1 cellular context compared by ENCODE assay signal in the genomic region with DNA sequence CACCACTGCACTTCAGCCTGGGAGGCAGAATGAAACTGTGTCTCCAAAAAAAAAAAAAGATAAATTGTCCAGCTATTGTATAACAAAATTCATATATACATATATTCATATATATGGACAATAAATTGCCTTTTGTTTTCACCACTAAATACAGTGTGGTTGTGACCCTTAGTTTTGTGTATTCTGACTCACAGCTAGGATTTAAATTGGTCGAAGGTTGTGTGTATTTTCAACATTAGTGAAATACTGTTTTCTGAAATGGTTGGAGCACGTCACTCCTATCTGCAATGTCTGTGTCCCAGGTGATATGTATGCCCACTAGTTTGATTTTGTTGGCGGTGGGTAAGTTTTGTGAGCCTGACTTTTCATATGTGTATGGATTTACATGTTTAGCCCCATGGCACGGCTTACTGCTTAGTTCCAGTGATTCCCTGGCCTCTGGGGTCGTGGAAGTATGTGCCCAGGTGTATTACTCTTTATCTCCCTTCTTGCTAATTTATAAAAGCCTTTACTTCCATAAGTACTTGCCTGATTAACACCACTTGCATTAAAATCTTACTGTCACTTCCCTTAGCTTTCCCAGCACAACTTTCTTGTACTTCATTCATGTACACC.
TF ChIP-seq lines count a peak whose summit lies in the region.

No MANE protein-coding gene starts in this region.

TF ChIP-seq in HepG2, 621 proteins besides CTCF, POLR2A, EP300 and RAD21 (continued from another document and continues in another):
- TF ChIP-seq FOXK1 (CRISPR knock-in tag; IDR thresholded peaks at IDR 0.05; ENCODE audit: borderline replicate concordance, low read depth) (peak; percentile 8; the same call in 1 of the 2 replicates), PRDM15 (CRISPR knock-in tag; IDR thresholded peaks at IDR 0.05) (no peak), NFRKB (IDR thresholded peaks at IDR 0.05) (no peak), HIC2 (CRISPR knock-in tag; IDR thresholded peaks at IDR 0.05; ENCODE audit: low read depth) (peak; percentile 36; the same call in 1 of the 2 replicates), GATA4 (IDR thresholded peaks at IDR 0.05; ENCODE audit: borderline replicate concordance, low read depth) (no peak), ZNF546 (CRISPR knock-in tag; conservative IDR thresholded peaks at IDR 0.05) (no peak; the same call in 1 of the 2 replicates), ZMAT3 (CRISPR knock-in tag; conservative IDR thresholded peaks at IDR 0.05) (no peak), ZNF549 (CRISPR knock-in tag; IDR thresholded peaks at IDR 0.05) (no peak), HCFC1 (IDR thresholded peaks at IDR 0.05; ENCODE audit: low read depth, low read length) (no peak), PTBP1 (IDR thresholded peaks at IDR 0.05; ENCODE audit: low read depth, low read length, poor library complexity, severe bottlenecking) (no peak), SP1 (IDR thresholded peaks at IDR 0.05) (no peak), SP1 (CRISPR knock-in tag; IDR thresholded peaks at IDR 0.05) (no peak), RFX3 (CRISPR knock-in tag; IDR thresholded peaks at IDR 0.05) (no peak), ASH2L (IDR thresholded peaks at IDR 0.05; ENCODE audit: insufficient read length, low read depth, low read length) (peak; percentile 25), ZNF510 (CRISPR knock-in tag; IDR thresholded peaks at IDR 0.05; ENCODE audit: low read depth) (no peak), MED13 (CRISPR knock-in tag; IDR thresholded peaks at IDR 0.05) (no peak), SALL1 (CRISPR knock-in tag; IDR thresholded peaks at IDR 0.05) (peak; percentile 62; the same call in 1 of the 2 replicates), ERF (CRISPR knock-in tag; IDR thresholded peaks at IDR 0.05) (no peak; the same call in 1 of the 2 replicates), ZFAT (CRISPR knock-in tag; conservative IDR thresholded peaks at IDR 0.05) (no peak), TCF12 (IDR thresholded peaks at IDR 0.05) (no peak), TCF12 (CRISPR knock-in tag; IDR thresholded peaks at IDR 0.05) (no peak), FOXA3 (CRISPR knock-in tag; IDR thresholded peaks at IDR 0.05) (peak; percentile 60; the same call in 1 of the 2 replicates), ZNF468 (CRISPR knock-in tag; IDR thresholded peaks at IDR 0.05) (no peak), ZNF337 (CRISPR knock-in tag; IDR thresholded peaks at IDR 0.05; ENCODE audit: borderline replicate concordance, low read depth) (no peak), ZNF704 (CRISPR knock-in tag; IDR thresholded peaks at IDR 0.05; ENCODE audit: borderline replicate concordance) (no peak), FUBP1 (CRISPR knock-in tag; IDR thresholded peaks at IDR 0.05; ENCODE audit: borderline replicate concordance) (no peak), MYNN (CRISPR knock-in tag; IDR thresholded peaks at IDR 0.05; ENCODE audit: low read depth) (no peak), U2AF1 (optimal IDR thresholded peaks at IDR 0.05; ENCODE audit: low read depth, low read length) (no peak), ZNF230 (CRISPR knock-in tag; IDR thresholded peaks at IDR 0.05) (no peak)
- TF ChIP-seq, protein P1, sequence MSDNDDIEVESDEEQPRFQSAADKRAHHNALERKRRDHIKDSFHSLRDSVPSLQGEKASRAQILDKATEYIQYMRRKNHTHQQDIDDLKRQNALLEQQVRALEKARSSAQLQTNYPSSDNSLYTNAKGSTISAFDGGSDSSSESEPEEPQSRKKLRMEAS (IDR thresholded peaks at IDR 0.05), result no peak
- TF ChIP-seq, protein P2, sequence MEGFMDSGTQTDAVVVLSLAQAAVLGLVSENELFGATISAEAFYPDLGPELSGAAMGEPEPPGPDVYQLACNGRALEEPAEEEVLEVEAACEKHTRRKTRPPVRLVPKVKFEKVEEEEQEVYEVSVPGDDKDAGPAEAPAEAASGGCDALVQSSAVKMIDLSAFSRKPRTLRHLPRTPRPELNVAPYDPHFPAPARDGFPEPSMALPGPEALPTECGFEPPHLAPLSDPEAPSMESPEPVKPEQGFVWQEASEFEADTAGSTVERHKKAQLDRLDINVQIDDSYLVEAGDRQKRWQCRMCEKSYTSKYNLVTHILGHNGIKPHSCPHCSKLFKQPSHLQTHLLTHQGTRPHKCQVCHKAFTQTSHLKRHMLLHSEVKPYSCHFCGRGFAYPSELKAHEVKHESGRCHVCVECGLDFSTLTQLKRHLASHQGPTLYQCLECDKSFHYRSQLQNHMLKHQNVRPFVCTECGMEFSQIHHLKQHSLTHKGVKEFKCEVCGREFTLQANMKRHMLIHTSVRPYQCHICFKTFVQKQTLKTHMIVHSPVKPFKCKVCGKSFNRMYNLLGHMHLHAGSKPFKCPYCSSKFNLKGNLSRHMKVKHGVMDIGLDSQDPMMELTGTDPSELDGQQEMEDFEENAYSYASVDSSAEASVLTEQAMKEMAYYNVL (CRISPR knock-in tag; IDR thresholded peaks at IDR 0.05; ENCODE audit: borderline replicate concordance), result no peak
- TF ChIP-seq, protein P3, sequence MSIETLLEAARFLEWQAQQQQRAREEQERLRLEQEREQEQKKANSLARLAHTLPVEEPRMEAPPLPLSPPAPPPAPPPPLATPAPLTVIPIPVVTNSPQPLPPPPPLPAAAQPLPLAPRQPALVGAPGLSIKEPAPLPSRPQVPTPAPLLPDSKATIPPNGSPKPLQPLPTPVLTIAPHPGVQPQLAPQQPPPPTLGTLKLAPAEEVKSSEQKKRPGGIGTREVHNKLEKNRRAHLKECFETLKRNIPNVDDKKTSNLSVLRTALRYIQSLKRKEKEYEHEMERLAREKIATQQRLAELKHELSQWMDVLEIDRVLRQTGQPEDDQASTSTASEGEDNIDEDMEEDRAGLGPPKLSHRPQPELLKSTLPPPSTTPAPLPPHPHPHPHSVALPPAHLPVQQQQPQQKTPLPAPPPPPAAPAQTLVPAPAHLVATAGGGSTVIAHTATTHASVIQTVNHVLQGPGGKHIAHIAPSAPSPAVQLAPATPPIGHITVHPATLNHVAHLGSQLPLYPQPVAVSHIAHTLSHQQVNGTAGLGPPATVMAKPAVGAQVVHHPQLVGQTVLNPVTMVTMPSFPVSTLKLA (IDR thresholded peaks at IDR 0.05), result no peak
- TF ChIP-seq, protein P4, sequence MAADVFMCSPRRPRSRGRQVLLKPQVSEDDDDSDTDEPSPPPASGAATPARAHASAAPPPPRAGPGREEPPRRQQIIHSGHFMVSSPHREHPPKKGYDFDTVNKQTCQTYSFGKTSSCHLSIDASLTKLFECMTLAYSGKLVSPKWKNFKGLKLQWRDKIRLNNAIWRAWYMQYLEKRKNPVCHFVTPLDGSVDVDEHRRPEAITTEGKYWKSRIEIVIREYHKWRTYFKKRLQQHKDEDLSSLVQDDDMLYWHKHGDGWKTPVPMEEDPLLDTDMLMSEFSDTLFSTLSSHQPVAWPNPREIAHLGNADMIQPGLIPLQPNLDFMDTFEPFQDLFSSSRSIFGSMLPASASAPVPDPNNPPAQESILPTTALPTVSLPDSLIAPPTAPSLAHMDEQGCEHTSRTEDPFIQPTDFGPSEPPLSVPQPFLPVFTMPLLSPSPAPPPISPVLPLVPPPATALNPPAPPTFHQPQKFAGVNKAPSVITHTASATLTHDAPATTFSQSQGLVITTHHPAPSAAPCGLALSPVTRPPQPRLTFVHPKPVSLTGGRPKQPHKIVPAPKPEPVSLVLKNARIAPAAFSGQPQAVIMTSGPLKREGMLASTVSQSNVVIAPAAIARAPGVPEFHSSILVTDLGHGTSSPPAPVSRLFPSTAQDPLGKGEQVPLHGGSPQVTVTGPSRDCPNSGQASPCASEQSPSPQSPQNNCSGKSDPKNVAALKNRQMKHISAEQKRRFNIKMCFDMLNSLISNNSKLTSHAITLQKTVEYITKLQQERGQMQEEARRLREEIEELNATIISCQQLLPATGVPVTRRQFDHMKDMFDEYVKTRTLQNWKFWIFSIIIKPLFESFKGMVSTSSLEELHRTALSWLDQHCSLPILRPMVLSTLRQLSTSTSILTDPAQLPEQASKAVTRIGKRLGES (CRISPR knock-in tag; IDR thresholded peaks at IDR 0.05; ENCODE audit: borderline replicate concordance), result no peak
- TF ChIP-seq, protein P5, sequence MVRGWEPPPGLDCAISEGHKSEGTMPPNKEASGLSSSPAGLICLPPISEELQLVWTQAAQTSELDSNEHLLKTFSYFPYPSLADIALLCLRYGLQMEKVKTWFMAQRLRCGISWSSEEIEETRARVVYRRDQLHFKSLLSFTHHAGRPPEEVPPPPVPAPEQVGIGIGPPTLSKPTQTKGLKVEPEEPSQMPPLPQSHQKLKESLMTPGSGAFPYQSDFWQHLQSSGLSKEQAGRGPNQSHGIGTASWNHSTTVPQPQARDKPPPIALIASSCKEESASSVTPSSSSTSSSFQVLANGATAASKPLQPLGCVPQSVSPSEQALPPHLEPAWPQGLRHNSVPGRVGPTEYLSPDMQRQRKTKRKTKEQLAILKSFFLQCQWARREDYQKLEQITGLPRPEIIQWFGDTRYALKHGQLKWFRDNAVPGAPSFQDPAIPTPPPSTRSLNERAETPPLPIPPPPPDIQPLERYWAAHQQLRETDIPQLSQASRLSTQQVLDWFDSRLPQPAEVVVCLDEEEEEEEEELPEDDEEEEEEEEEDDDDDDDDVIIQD (CRISPR knock-in tag; IDR thresholded peaks at IDR 0.05; ENCODE audit: low read depth), result no peak; the same call in 1 of the 2 replicates
- TF ChIP-seq, protein P6, sequence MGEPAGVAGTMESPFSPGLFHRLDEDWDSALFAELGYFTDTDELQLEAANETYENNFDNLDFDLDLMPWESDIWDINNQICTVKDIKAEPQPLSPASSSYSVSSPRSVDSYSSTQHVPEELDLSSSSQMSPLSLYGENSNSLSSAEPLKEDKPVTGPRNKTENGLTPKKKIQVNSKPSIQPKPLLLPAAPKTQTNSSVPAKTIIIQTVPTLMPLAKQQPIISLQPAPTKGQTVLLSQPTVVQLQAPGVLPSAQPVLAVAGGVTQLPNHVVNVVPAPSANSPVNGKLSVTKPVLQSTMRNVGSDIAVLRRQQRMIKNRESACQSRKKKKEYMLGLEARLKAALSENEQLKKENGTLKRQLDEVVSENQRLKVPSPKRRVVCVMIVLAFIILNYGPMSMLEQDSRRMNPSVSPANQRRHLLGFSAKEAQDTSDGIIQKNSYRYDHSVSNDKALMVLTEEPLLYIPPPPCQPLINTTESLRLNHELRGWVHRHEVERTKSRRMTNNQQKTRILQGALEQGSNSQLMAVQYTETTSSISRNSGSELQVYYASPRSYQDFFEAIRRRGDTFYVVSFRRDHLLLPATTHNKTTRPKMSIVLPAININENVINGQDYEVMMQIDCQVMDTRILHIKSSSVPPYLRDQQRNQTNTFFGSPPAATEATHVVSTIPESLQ (CRISPR knock-in tag; conservative IDR thresholded peaks at IDR 0.05), result no peak
- TF ChIP-seq, protein P7, sequence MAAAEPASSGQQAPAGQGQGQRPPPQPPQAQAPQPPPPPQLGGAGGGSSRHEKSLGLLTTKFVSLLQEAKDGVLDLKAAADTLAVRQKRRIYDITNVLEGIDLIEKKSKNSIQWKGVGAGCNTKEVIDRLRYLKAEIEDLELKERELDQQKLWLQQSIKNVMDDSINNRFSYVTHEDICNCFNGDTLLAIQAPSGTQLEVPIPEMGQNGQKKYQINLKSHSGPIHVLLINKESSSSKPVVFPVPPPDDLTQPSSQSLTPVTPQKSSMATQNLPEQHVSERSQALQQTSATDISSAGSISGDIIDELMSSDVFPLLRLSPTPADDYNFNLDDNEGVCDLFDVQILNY (CRISPR knock-in tag; conservative IDR thresholded peaks at IDR 0.05), result no peak
